30 cellular contexts compared by ENCODE assay signal in genomic region chr11:113951487-113951886, GRCh38. TPM values are rescaled to one million over a fixed set of nuclear protein-coding genes. Genes with fewer than 3 reads are reported as not detected.
"Had no signal": no experiment of that assay in that cellular context is flagged by ENCODE, and none has a peak within 500 bp of the region (broad histone marks: within the 10 kb centered on the region; RNA-seq: fewer than 3 reads in every experiment).

No MANE protein-coding gene starts in this region.

- H3K27me3 Mint-ChIP-seq: stimulated activated memory B cell treated with anti-CD40 and anti-IgM and Interleukin-4, amounts not matched to agents 10 μg/mL and 1 μg/mL and 100 μg/mL, for 72 hours had no signal

- H3K27ac Mint-ChIP-seq: activated B cell treated with CpG ODN at 0.5 μM for 24 hours; activated CD4-positive, alpha-beta memory T cell treated with anti-CD3 and anti-CD28 coated beads, Interleukin-2, amount 10 ng/mL, durations not matched to agents 7 days and 5 days; activated CD8-positive, alpha-beta memory T cell treated with anti-CD3 and anti-CD28 coated beads, Interleukin-2, amount 10 ng/mL, durations not matched to agents 7 days and 5 days; activated naive CD8-positive, alpha-beta T cell treated with anti-CD3 and anti-CD28 coated beads, Interleukin-2, amount 50 U/mL, for 24 hours; natural killer cell treated with Interleukin-12 subunit alpha and Interleukin-12 subunit beta and Interleukin-15 and Interleukin-18, amount 100 ng/mL, for 72 hours; stimulated activated memory B cell treated with anti-CD40 and anti-IgM and Interleukin-4, amounts not matched to agents 10 μg/mL and 1 μg/mL and 100 μg/mL, for 72 hours had no signal

- H3K36me3 Mint-ChIP-seq: activated CD8-positive, alpha-beta memory T cell treated with anti-CD3 and anti-CD28 coated beads, Interleukin-2, amount 10 ng/mL, durations not matched to agents 7 days and 5 days; natural killer cell treated with Interleukin-12 subunit alpha and Interleukin-12 subunit beta and Interleukin-15 and Interleukin-18, amount 100 ng/mL, for 72 hours; stimulated activated memory B cell treated with anti-CD40 and anti-IgM and Interleukin-4, amounts not matched to agents 10 μg/mL and 1 μg/mL and 100 μg/mL, for 72 hours had no signal

- ATAC-seq: activated CD8-positive, alpha-beta memory T cell treated with anti-CD3 and anti-CD28 coated beads, Interleukin-2, amount 10 ng/mL, durations not matched to agents 7 days and 5 days; activated naive CD8-positive, alpha-beta T cell treated with anti-CD3 and anti-CD28 coated beads, Interleukin-2, amount 50 U/mL, for 24 hours; body of pancreas; natural killer cell treated with Interleukin-12 subunit alpha and Interleukin-12 subunit beta and Interleukin-15 and Interleukin-18, amount 100 ng/mL, for 72 hours; sciatic nerve; stimulated activated memory B cell treated with anti-CD40 and anti-IgM and Interleukin-4, amounts not matched to agents 10 μg/mL and 1 μg/mL and 100 μg/mL, for 72 hours had no signal

- H3K27ac ChIP-seq: body of pancreas, cardiac muscle cell, left ventricle myocardium inferior, stomach, suprapubic skin, tibial nerve had no signal

- H3K4me1 ChIP-seq: body of pancreas, left ventricle myocardium inferior, stomach, suprapubic skin, tibial nerve had no signal

- DNase-seq: activated B cell treated with CpG ODN at 0.5 μM for 24 hours; activated CD4-positive, alpha-beta memory T cell treated with anti-CD3 and anti-CD28 coated beads, Interleukin-2, amount 10 ng/mL, durations not matched to agents 7 days and 5 days; activated CD4-positive, alpha-beta T cell treated with anti-CD3 and anti-CD28 coated beads for 48 hours; activated CD8-positive, alpha-beta memory T cell treated with anti-CD3 and anti-CD28 coated beads, Interleukin-2, amount 10 ng/mL, durations not matched to agents 7 days and 5 days; activated effector memory CD4-positive, alpha-beta T cell treated with anti-CD3 and anti-CD28 coated beads, Interleukin-2, amount 50 U/mL, for 16 hours; activated naive CD4-positive, alpha-beta T cell treated with anti-CD3 and anti-CD28 coated beads, Interleukin-2, amount 50 U/mL, for 16 hours; activated naive CD8-positive, alpha-beta T cell treated with anti-CD3 and anti-CD28 coated beads, Interleukin-2, amount 50 U/mL, for 24 hours; activated T-cell treated with anti-CD3 and anti-CD28 coated beads for 4 hours; anterior cingulate cortex; body of pancreas; erythroblast; foreskin fibroblast; kidney glomerular epithelial cell; left ventricle myocardium inferior; mammary epithelial cell; nucleus accumbens; small intestine; stimulated activated CD4-positive, alpha-beta T cell treated with anti-CD3 and anti-CD28 coated beads, Interleukin-2, amount 100 ng/mL, for 24 hours; stomach; T-helper 9 cell had no signal

- H3K4me1 Mint-ChIP-seq: activated CD4-positive, alpha-beta memory T cell treated with anti-CD3 and anti-CD28 coated beads, Interleukin-2, amount 10 ng/mL, durations not matched to agents 7 days and 5 days; activated CD8-positive, alpha-beta memory T cell treated with anti-CD3 and anti-CD28 coated beads, Interleukin-2, amount 10 ng/mL, durations not matched to agents 7 days and 5 days had no signal

- H3K4me3 ChIP-seq: body of pancreas, cardiac muscle cell, left ventricle myocardium inferior, stomach, suprapubic skin, tibial nerve had no signal

- H3K9me3 ChIP-seq: body of pancreas, left ventricle myocardium inferior, stomach, suprapubic skin, tibial nerve had no signal

- H3K4me3 Mint-ChIP-seq: activated B cell treated with CpG ODN at 0.5 μM for 24 hours; activated CD4-positive, alpha-beta memory T cell treated with anti-CD3 and anti-CD28 coated beads, Interleukin-2, amount 10 ng/mL, durations not matched to agents 7 days and 5 days; activated CD8-positive, alpha-beta memory T cell treated with anti-CD3 and anti-CD28 coated beads, Interleukin-2, amount 10 ng/mL, durations not matched to agents 7 days and 5 days; activated naive CD8-positive, alpha-beta T cell treated with anti-CD3 and anti-CD28 coated beads, Interleukin-2, amount 50 U/mL, for 24 hours; natural killer cell treated with Interleukin-12 subunit alpha and Interleukin-12 subunit beta and Interleukin-15 and Interleukin-18, amount 100 ng/mL, for 72 hours; stimulated activated memory B cell treated with anti-CD40 and anti-IgM and Interleukin-4, amounts not matched to agents 10 μg/mL and 1 μg/mL and 100 μg/mL, for 72 hours had no signal

- H3K9me3 Mint-ChIP-seq: activated B cell treated with CpG ODN at 0.5 μM for 24 hours; activated CD4-positive, alpha-beta memory T cell treated with anti-CD3 and anti-CD28 coated beads, Interleukin-2, amount 10 ng/mL, durations not matched to agents 7 days and 5 days; activated naive CD8-positive, alpha-beta T cell treated with anti-CD3 and anti-CD28 coated beads, Interleukin-2, amount 50 U/mL, for 24 hours; natural killer cell treated with Interleukin-12 subunit alpha and Interleukin-12 subunit beta and Interleukin-15 and Interleukin-18, amount 100 ng/mL, for 72 hours; stimulated activated memory B cell treated with anti-CD40 and anti-IgM and Interleukin-4, amounts not matched to agents 10 μg/mL and 1 μg/mL and 100 μg/mL, for 72 hours had no signal

- H3K27me3 ChIP-seq: body of pancreas, cardiac muscle cell had no signal

- H3K36me3 ChIP-seq: cardiac muscle cell, left ventricle myocardium inferior, stomach, suprapubic skin, tibial nerve had no signal

- FAIRE-seq: small intestine had no signal

RNA-seq across cellular contexts. Expression of gene HTR3A, which starts 23.4 kb away (rescaled TPM):
- total RNA-seq: activated CD4-positive, alpha-beta memory T cell treated with anti-CD3 and anti-CD28 coated beads, Interleukin-2, amount 10 ng/mL, durations not matched to agents 7 days and 5 days; activated CD8-positive, alpha-beta memory T cell treated with anti-CD3 and anti-CD28 coated beads, Interleukin-2, amount 10 ng/mL, durations not matched to agents 7 days and 5 days; cerebellum; fibroblast of lung; glomerular endothelial cell; left ventricle myocardium inferior; mammary epithelial cell; natural killer cell treated with Interleukin-12 subunit alpha and Interleukin-12 subunit beta and Interleukin-15 and Interleukin-18, amount 100 ng/mL, for 72 hours; sciatic nerve; T-helper 1 cell treated with Interleukin-12 subunit alpha and Interleukin-12 subunit beta and Interleukin-4 antibody, amounts not matched to agents 30 ng/mL and 1 ng/mL, for 36 hours; tibial nerve had no signal
- polyA plus RNA-seq: cardiac muscle cell, fibroblast of lung, mammary epithelial cell had no signal

RNA-seq across cellular contexts. Expression of gene HTR3B, which starts 46.9 kb away (rescaled TPM):
- total RNA-seq: activated CD4-positive, alpha-beta memory T cell treated with anti-CD3 and anti-CD28 coated beads, Interleukin-2, amount 10 ng/mL, durations not matched to agents 7 days and 5 days; activated CD8-positive, alpha-beta memory T cell treated with anti-CD3 and anti-CD28 coated beads, Interleukin-2, amount 10 ng/mL, durations not matched to agents 7 days and 5 days; body of pancreas; cardiac muscle cell; fibroblast of lung; glomerular endothelial cell; left ventricle myocardium inferior; mammary epithelial cell; natural killer cell treated with Interleukin-12 subunit alpha and Interleukin-12 subunit beta and Interleukin-15 and Interleukin-18, amount 100 ng/mL, for 72 hours; sciatic nerve; suprapubic skin; T-helper 1 cell treated with Interleukin-12 subunit alpha and Interleukin-12 subunit beta and Interleukin-4 antibody, amounts not matched to agents 30 ng/mL and 1 ng/mL, for 36 hours; tibial nerve had no signal
- polyA plus RNA-seq: cardiac muscle cell, fibroblast of lung, mammary epithelial cell, stomach had no signal
